8 cellular contexts compared by ENCODE assay signal in the genomic region with DNA sequence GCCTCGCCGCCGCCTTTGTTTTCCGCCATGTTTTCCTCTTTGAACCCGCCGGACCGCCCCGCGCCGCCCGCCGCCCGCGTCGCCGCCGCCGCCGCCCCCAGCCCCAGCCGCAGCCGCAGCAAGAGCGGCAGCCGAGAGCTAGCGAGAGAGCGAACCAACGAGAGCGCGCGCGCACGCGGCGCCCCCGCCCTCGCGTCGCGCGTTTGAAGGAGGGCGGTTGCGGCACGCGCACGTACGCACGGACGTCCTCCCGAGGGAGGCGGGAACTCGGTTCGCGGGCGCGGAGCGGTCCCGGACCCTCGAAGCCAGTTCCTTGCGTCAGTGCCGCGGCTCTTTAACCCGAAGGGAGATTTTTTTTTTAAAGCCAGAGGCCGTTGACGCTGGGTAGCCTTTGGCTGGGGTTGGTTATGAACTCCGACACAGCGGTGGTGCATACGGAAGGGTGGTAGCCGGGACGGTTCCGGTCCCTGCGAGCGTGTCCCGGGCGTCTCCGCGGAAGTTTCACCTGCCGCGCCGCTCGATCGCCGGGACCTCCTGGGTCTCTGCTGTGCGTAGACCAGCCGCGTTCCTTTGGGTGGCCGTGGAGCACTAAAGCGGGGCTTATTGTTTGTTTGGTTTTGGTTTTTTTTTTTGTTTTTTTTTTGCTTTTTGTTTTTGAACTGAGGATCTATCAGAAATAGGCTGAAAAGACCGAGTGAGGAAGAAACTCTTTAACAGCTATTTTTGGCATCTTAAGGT. TPM values are rescaled to one million over a fixed set of nuclear protein-coding genes. Genes with fewer than 3 reads are reported as not detected.
DNase-seq lines count a peak whose midpoint lies in the region; ATAC-seq, FAIRE-seq and TF ChIP-seq lines count a peak whose summit lies in the region.

A gene (minus strand): TSS at position 156 of the 738 bp plus-strand sequence. CDS start 127 bp downstream, at position 29.

- peak within 1 kb of the TSS; percentile 95 for H2BK120ac ChIP-seq in trophoblast cell (ENCODE audit: insufficient read depth, low read length, poor library complexity)

- no peak within 1 kb of the TSS for H3K23ac ChIP-seq in trophoblast cell (ENCODE audit: low read length)

- H3K9me3 ChIP-seq in adipocyte (ENCODE audit: control insufficient read depth, low read length) (no peaks in the 10 kb centered on the region), trophoblast cell (ENCODE audit: insufficient read depth, low read depth, low read length) (peaks cover 2% of the 10 kb centered on the region), tibial nerve (no peaks in the 10 kb centered on the region)

- peak within 1 kb of the TSS; percentile 51 for H2BK12ac ChIP-seq in trophoblast cell (ENCODE audit: low read length)

- peak within 1 kb of the TSS; percentile 98 for H4K8ac ChIP-seq in trophoblast cell (ENCODE audit: low read depth, low read length)

- H3K4me2 ChIP-seq in trophoblast cell (ENCODE audit: low read length), result peak within 1 kb of the TSS; percentile 75

- H3K27ac ChIP-seq in trophoblast cell (ENCODE audit: low read depth, low read length), result peak within 1 kb of the TSS; percentile 95
- peak within 1 kb of the TSS; percentile 74 to 99 (median 97) for H3K27ac ChIP-seq in tibial nerve

- H2AK5ac ChIP-seq in trophoblast cell (ENCODE audit: low read length), result peak within 1 kb of the TSS; percentile 99

- H3K18ac ChIP-seq in trophoblast cell (ENCODE audit: low read length), result peak within 1 kb of the TSS; percentile 96

- H2BK5ac ChIP-seq in trophoblast cell (ENCODE audit: low read depth, low read length, poor library complexity), result peak within 1 kb of the TSS; percentile 97

- peaks cover 29% of the 10 kb centered on the region for H3K4me1 ChIP-seq in adipocyte (ENCODE audit: control insufficient read depth, insufficient read depth, low read length)
- H3K4me1 ChIP-seq in trophoblast cell (ENCODE audit: control insufficient read depth in 1 of 2, insufficient read depth in 2 of 2, low read length in 2 of 2), result peaks cover 9 to 11% of the 10 kb centered on the region in 2 experiments
- H3K4me1 ChIP-seq in tibial nerve, result peaks cover 0 to 47% (median 21%) of the 10 kb centered on the region in 4 donors

- TF ChIP-seq POLR2A in GM12891 (IDR thresholded peaks at IDR 0.05; ENCODE audit: low read depth, low read length) (peak; percentile 88), tibial nerve (IDR thresholded peaks at IDR 0.05) (peak; percentile 65 to 82)

- peak within 1 kb of the TSS; percentile 98 for H3K14ac ChIP-seq in trophoblast cell (ENCODE audit: low read length)

- H4K12ac ChIP-seq in trophoblast cell (ENCODE audit: low read depth, low read length), result peak within 1 kb of the TSS; percentile 88

- peak within 1 kb of the TSS; percentile 99 for H3K4ac ChIP-seq in trophoblast cell (ENCODE audit: low read depth, low read length)

- H3K4me3 ChIP-seq in adipocyte (ENCODE audit: low read length) (peak within 1 kb of the TSS; percentile 98), trophoblast cell (ENCODE audit: low read depth, low read length) (peak within 1 kb of the TSS; percentile 94), tibial nerve (peak within 1 kb of the TSS; percentile 81 to 93 (median 91))

- no CpG with 5 or more reads among the region's 87 CpGs for WGBS in trophoblast cell (ENCODE audit: extremely low coverage, insufficient coverage, insufficient read length)
- WGBS in tibial nerve, 2 donors, result 0% methylated on average over 44 to 63 of the region's 87 CpGs

- peak within 1 kb of the TSS; percentile 96 for H3K9ac ChIP-seq in adipocyte (ENCODE audit: low read length)
- H3K9ac ChIP-seq in trophoblast cell (ENCODE audit: low read length), result peak within 1 kb of the TSS; percentile 95

- DNase-seq in GM12891 (ENCODE audit: insufficient read length, low spot score) (peak; percentile 75), NCI-H1417 (lab: John Stamatoyannopoulos, UW) (peak; percentile 95 to 99 (median 96)), T follicular helper cell (ENCODE audit: low read depth) (peak; percentile 85), adipocyte (ENCODE audit: low read depth) (peak; percentile 98), cardiac septum (ENCODE audit: low spot score) (peak; percentile 96), trophoblast cell (peak; percentile 92 to 97), tibial nerve (ENCODE audit: low spot score in 2 of 2) (peak; percentile 74 to 75)

- FAIRE-seq in GM12891 (lab: Jason Lieb, UNC), result peak; percentile 97

- H3K79me2 ChIP-seq in trophoblast cell (ENCODE audit: control insufficient read depth, insufficient read depth, low read length, poor library complexity), result peaks cover 26% of the 10 kb centered on the region

- peak within 1 kb of the TSS; percentile 81 for H2AFZ ChIP-seq in trophoblast cell (ENCODE audit: insufficient read depth, low read length, poor library complexity)

- H3K36me3 ChIP-seq in adipocyte (ENCODE audit: control insufficient read depth, insufficient read depth, low read length, severe bottlenecking), result no peaks in the 10 kb centered on the region
- no peaks in the 10 kb centered on the region for H3K36me3 ChIP-seq in trophoblast cell (ENCODE audit: control insufficient read depth in 1 of 2, insufficient read depth in 2 of 2, low read length in 2 of 2)
- no peaks in the 10 kb centered on the region for H3K36me3 ChIP-seq in tibial nerve

- ATAC-seq in HG02763 (IDR thresholded peaks at IDR 0.05; ENCODE audit: unreplicated experiment), result peak; percentile 79

- H3K27me3 ChIP-seq in adipocyte (replicated peaks; ENCODE audit: control insufficient read depth, insufficient read depth, low read length) (no peaks in the 10 kb centered on the region), trophoblast cell (ENCODE audit: insufficient read depth, low read length) (no peaks in the 10 kb centered on the region), tibial nerve (no peaks in the 10 kb centered on the region)

- intact Hi-C loops in cardiac septum (cut with DNase I), result loop anchor here (1.0 to 10.0 kb wide), 5 partner anchors 70 to 246 kb away; a partner anchor contains a TSS

- peak in 1 of 5 experiments; percentile 40 for TF ChIP-seq CTCF in tibial nerve (IDR thresholded peaks at IDR 0.05)

- H3K79me1 ChIP-seq in trophoblast cell (ENCODE audit: low read length), result peaks cover 22% of the 10 kb centered on the region

- peak within 1 kb of the TSS; percentile 92 for H4K91ac ChIP-seq in trophoblast cell (ENCODE audit: low read depth, low read length)

- TF ChIP-seq EP300 in tibial nerve (IDR thresholded peaks at IDR 0.05), result peak; percentile 74 to 97

TF ChIP-seq in GM12891, 5 proteins besides CTCF, POLR2A, EP300 and RAD21:
- TF ChIP-seq TAF1 (IDR thresholded peaks at IDR 0.05; ENCODE audit: low read depth, low read length) (peak; percentile 80), POU2F2 (IDR thresholded peaks at IDR 0.05; ENCODE audit: low read depth, low read length) (0 out of 2 replicates have a peak, but pooled peaks have one; percentile 45), PAX5 (IDR thresholded peaks at IDR 0.05; ENCODE audit: insufficient read depth, low read length, severe bottlenecking) (no peak), SPI1 (IDR thresholded peaks at IDR 0.05; ENCODE audit: low read depth, low read length) (no peak), POLR2AphosphoS5 (IDR thresholded peaks at IDR 0.05; ENCODE audit: low read depth, low read length) (peak; percentile 72)

RNA-seq across cellular contexts. Expression of the gene that starts here (rescaled TPM):
- 10.7 TPM for polyA plus RNA-seq in GM12891 (2012; ENCODE audit: low read depth, missing spikeins)
- 23.4 TPM for total RNA-seq in cardiac septum
- polyA plus RNA-seq in trophoblast cell (2013), result 110 and 120 TPM in 2 replicates
- total RNA-seq in tibial nerve, result 10 to 100 TPM; 50.8 to 68.2 (median 53.4) TPM

Comparison
In these comparisons a context has a peak if more than half of its experiments do, and no peak if none do; other contexts are left out.
1. Peak in every context shown above with its lines: DNase-seq, ATAC-seq, H3K4me3 ChIP-seq and H3K27ac ChIP-seq.